15 cellular contexts compared by ENCODE assay signal in genomic region chr10:62327897-62328296, GRCh38. TPM values are rescaled to one million over a fixed set of nuclear protein-coding genes. Genes with fewer than 3 reads are reported as not detected.
DNase-seq lines count a peak whose midpoint lies in the region; ATAC-seq and TF ChIP-seq lines count a peak whose summit lies in the region.
"Had no signal": no experiment of that assay in that cellular context is flagged by ENCODE, and none has a peak within 500 bp of the region (broad histone marks: within the 10 kb centered on the region; RNA-seq: fewer than 3 reads in every experiment).

No MANE protein-coding gene starts in this region.

- DNase-seq in AG10803 (ENCODE audit: low read depth) (peak; percentile 71), HFF-Myc (ENCODE audit: extremely low read depth, low read depth) (peak; percentile 35), RPMI7951 (ENCODE audit: low read depth) (peak; percentile 37), fibroblast of the aortic adventitia (ENCODE audit: low read depth) (peak; percentile 31), foreskin melanocyte (no peak), gastrocnemius medialis (no peak)
- DNase-seq: Caco-2, KBM-7, NCI-H1105 treated with DMSO at 0.1 percent for 48 hours, NCI-H187 treated with DMSO at 0.1 percent for 48 hours, NCI-H524 had no signal

- no peak for TF ChIP-seq CTCF in AG10803 (conservative IDR thresholded peaks at IDR 0.05; ENCODE audit: low read length)
- no peak for TF ChIP-seq CTCF in HFF-Myc (IDR thresholded peaks at IDR 0.05; ENCODE audit: low read depth, low read length, missing control alignments)
- no peak for TF ChIP-seq CTCF in fibroblast of the aortic adventitia (IDR thresholded peaks at IDR 0.05; ENCODE audit: insufficient read depth, low read length)
- no peak for TF ChIP-seq CTCF in gastrocnemius medialis (IDR thresholded peaks at IDR 0.05 in 4 of 5, conservative IDR thresholded peaks at IDR 0.05 in 1 of 5)

- no peak overlapping the region for H3K27ac Mint-ChIP-seq in activated T-helper 17 cell treated with anti-CD3 and anti-CD28 coated beads, Interleukin-2, amount 50 U/mL, for 72 hours
- H3K27ac Mint-ChIP-seq: CD14-positive monocyte had no signal

- no peaks in the 10 kb centered on the region for H3K36me3 Mint-ChIP-seq in activated T-helper 17 cell treated with anti-CD3 and anti-CD28 coated beads, Interleukin-2, amount 50 U/mL, for 72 hours (ENCODE audit: low read depth)
- H3K36me3 Mint-ChIP-seq: CD14-positive monocyte had no signal

- ATAC-seq in esophagus mucosa = no peak
- ATAC-seq in activated T-helper 17 cell treated with anti-CD3 and anti-CD28 coated beads, Interleukin-2, amount 50 U/mL, for 72 hours (replicated peaks) = no peak
- no peak for ATAC-seq in gastrocnemius medialis

- intact Hi-C loops in gastrocnemius medialis (cut with DNase I; ENCODE audit: low total_unique reads) = no loop called here

- H3K36me3 ChIP-seq in gastrocnemius medialis = no peaks in the 10 kb centered on the region

- H3K9me3 ChIP-seq in gastrocnemius medialis = peaks cover 0 to 2% (median 0%) of the 10 kb centered on the region in 3 donors

- no peaks in the 10 kb centered on the region for H3K4me1 Mint-ChIP-seq in activated T-helper 17 cell treated with anti-CD3 and anti-CD28 coated beads, Interleukin-2, amount 50 U/mL, for 72 hours
- H3K4me1 Mint-ChIP-seq: CD14-positive monocyte had no signal

- H3K4me3 ChIP-seq in AG10803 (ENCODE audit: low read length) = no peak overlapping the region
- H3K4me3 ChIP-seq in HFF-Myc (replicated peaks; ENCODE audit: low read depth, low read length) = no peak overlapping the region
- no peak overlapping the region for H3K4me3 ChIP-seq in fibroblast of the aortic adventitia (ENCODE audit: low read depth, low read length)
- H3K4me3 ChIP-seq in gastrocnemius medialis = no peak overlapping the region

- peaks cover 5% of the 10 kb centered on the region for H3K9me3 Mint-ChIP-seq in activated T-helper 17 cell treated with anti-CD3 and anti-CD28 coated beads, Interleukin-2, amount 50 U/mL, for 72 hours

- H3K4me1 ChIP-seq in gastrocnemius medialis = no peaks in the 10 kb centered on the region
- H3K4me1 ChIP-seq: Caco-2 had no signal

- in situ Hi-C loops in gastrocnemius medialis (cut with MboI; ENCODE audit: low sequenced_read_pairs in 4 of 4) = no loop called here

- no peak overlapping the region for H3K27ac ChIP-seq in gastrocnemius medialis

- no peak for TF ChIP-seq POLR2A in gastrocnemius medialis (IDR thresholded peaks at IDR 0.05)

- no peaks in the 10 kb centered on the region for H3K27me3 ChIP-seq in gastrocnemius medialis

- H3K4me3 Mint-ChIP-seq in activated T-helper 17 cell treated with anti-CD3 and anti-CD28 coated beads, Interleukin-2, amount 50 U/mL, for 72 hours = no peak overlapping the region
- H3K4me3 Mint-ChIP-seq: CD14-positive monocyte had no signal

- H3K27me3 Mint-ChIP-seq in activated T-helper 17 cell treated with anti-CD3 and anti-CD28 coated beads, Interleukin-2, amount 50 U/mL, for 72 hours = peaks cover 4% of the 10 kb centered on the region

RNA-seq across cellular contexts. Expression of gene ZNF365, which starts 46.3 kb away (rescaled TPM):
- 4.8 and 6.8 TPM in 2 replicates for total RNA-seq in RPMI7951 (2014; rRNA removed; shearing (Covaris generic))
- total RNA-seq in fibroblast of the aortic adventitia (ENCODE audit: low replicate concordance) (0.41 and 7.2 TPM in 2 replicates), esophagus mucosa (5.2 TPM), gastrocnemius medialis (not detected)
- under 1 TPM; 0.15 to 0.19 TPM for total RNA-seq in activated T-helper 17 cell treated with anti-CD3 and anti-CD28 coated beads, Interleukin-2, amount 50 U/mL, for 72 hours
- total RNA-seq: Caco-2, G401 had no signal

RNA-seq across cellular contexts. Expression of gene RTKN2, which starts 59.3 kb away (rescaled TPM):
- total RNA-seq in RPMI7951 (2014; rRNA removed; shearing (Covaris generic)) = 9.9 and 11.4 TPM in 2 replicates
- total RNA-seq in fibroblast of the aortic adventitia (ENCODE audit: low replicate concordance) = 0.16 and 11.9 TPM in 2 replicates
- total RNA-seq in esophagus mucosa = 8.9 TPM
- 1 to 10 TPM; 5.6 to 6.1 TPM for total RNA-seq in activated T-helper 17 cell treated with anti-CD3 and anti-CD28 coated beads, Interleukin-2, amount 50 U/mL, for 72 hours
- total RNA-seq in gastrocnemius medialis = not detected

Comparison
In these comparisons a context has a peak if more than half of its experiments do, and no peak if none do; other contexts are left out.
1. DNase-seq: peak in AG10803 (single experiment), HFF-Myc (single experiment), RPMI7951 (single experiment) and fibroblast of the aortic adventitia (single experiment); none in foreskin melanocyte (single experiment) and gastrocnemius medialis (0 of 2).